In genomic region chr16:50833929-50834328, GRCh38 we compare ENCODE assay signal across 14 cellular contexts.
DNase-seq lines count a peak whose midpoint lies in the region; ATAC-seq and TF ChIP-seq lines count a peak whose summit lies in the region.
"Had no signal": no experiment of that assay in that cellular context is flagged by ENCODE, and none has a peak within 500 bp of the region (broad histone marks: within the 10 kb centered on the region; RNA-seq: fewer than 3 reads in every experiment).

No MANE protein-coding gene starts in this region.

- peaks cover 12 to 32% (median 22%) of the 10 kb centered on the region in 5 donors for H3K27me3 Mint-ChIP-seq in naive thymus-derived CD8-positive, alpha-beta T cell

- H3F3A ChIP-seq in PC-3 (ENCODE audit: low read length, unreplicated experiment) = no peaks in the 10 kb centered on the region

- no peak overlapping the region for H3K9ac ChIP-seq in PC-3 (ENCODE audit: low read length)
- H3K9ac ChIP-seq: GM23248 had no signal

- H3K9me3 Mint-ChIP-seq in naive thymus-derived CD8-positive, alpha-beta T cell = peaks cover 0 to 5% (median 0%) of the 10 kb centered on the region in 9 donors

- H3K4me1 Mint-ChIP-seq in naive thymus-derived CD8-positive, alpha-beta T cell = peaks cover 0 to 4% (median 0%) of the 10 kb centered on the region in 4 donors

- no peaks in the 10 kb centered on the region for H4K20me1 ChIP-seq in PC-3 (ENCODE audit: low read length)

- H3K4me3 ChIP-seq in dorsolateral prefrontal cortex = no peak overlapping the region
- H3K4me3 ChIP-seq in PC-3 (ENCODE audit: low read length) = no peak overlapping the region
- H3K4me3 ChIP-seq: GM23248 had no signal

- BruUV-seq in PC-3 (replicated peaks; lab: Mats Ljungman, UMichigan) = no TSS peak

- no peak for TF ChIP-seq CTCF in dorsolateral prefrontal cortex (IDR thresholded peaks at IDR 0.05 in 54 of 56, conservative IDR thresholded peaks at IDR 0.05 in 2 of 56; ENCODE audit: low read depth in 1 of 56, partially characterized antibody in 56 of 56)
- no peak for TF ChIP-seq CTCF in PC-3 (conservative IDR thresholded peaks at IDR 0.05; ENCODE audit: low read depth, low read length)

- H3K27me3 ChIP-seq in dorsolateral prefrontal cortex = no peaks in the 10 kb centered on the region
- H3K27me3 ChIP-seq in layer of hippocampus (ENCODE audit: control insufficient read depth, insufficient read depth, low read length) = no peaks in the 10 kb centered on the region
- peaks cover 15% of the 10 kb centered on the region; the same call in 1 of the 2 replicates for H3K27me3 ChIP-seq in PC-3 (ENCODE audit: low read length)
- H3K27me3 ChIP-seq: BE2C had no signal

- no peak overlapping the region for H2AFZ ChIP-seq in PC-3 (ENCODE audit: low read length)
- H2AFZ ChIP-seq: GM23248 had no signal

- no peak overlapping the region for H3K4me3 Mint-ChIP-seq in naive thymus-derived CD8-positive, alpha-beta T cell
- H3K4me3 Mint-ChIP-seq: CD4-positive, alpha-beta memory T cell had no signal

- intact Hi-C loops in dorsolateral prefrontal cortex (cut with DNase I) = no loop called here
- intact Hi-C loops in PC-3 (cut with micrococcal nuclease) = no loop called here

- POLR2A ChIA-PET in PC-3 (lab: Charles Lee; ENCODE audit: unreplicated experiment) = no interaction called here
- POLR2A ChIA-PET in naive thymus-derived CD8-positive, alpha-beta T cell (lab: Charles Lee) = no interaction called here

- DNase-seq in caudate nucleus (lab: John Stamatoyannopoulos, UW) (no peak), dorsolateral prefrontal cortex (no peak), PC-3 (no peak), AML-193 (lab: John Stamatoyannopoulos, UW) (no peak)
- DNase-seq in naive thymus-derived CD8-positive, alpha-beta T cell = no peak
- DNase-seq: BE2C; CD4-positive, alpha-beta memory T cell; DMS79; GM23248; IMR-90 had no signal

- H3K79me2 ChIP-seq in PC-3 (ENCODE audit: low read length) = no peaks in the 10 kb centered on the region

- no peaks in the 10 kb centered on the region for H3K36me3 ChIP-seq in PC-3 (ENCODE audit: low read depth, low read length)
- H3K36me3 ChIP-seq: BE2C had no signal

- H3K9me2 ChIP-seq in PC-3 (replicated peaks; ENCODE audit: low read length) = no peaks in the 10 kb centered on the region

- H3K27ac ChIP-seq in caudate nucleus (ENCODE audit: low read depth, low read length) (peak overlapping the region; percentile 99), dorsolateral prefrontal cortex (peak overlapping the region; percentile 76 to 100 (median 97)), layer of hippocampus (ENCODE audit: low read depth, low read length) (peak overlapping the region; percentile 99), temporal lobe (ENCODE audit: low read depth, low read length) (peak overlapping the region; percentile 99), PC-3 (ENCODE audit: low read length) (no peak overlapping the region)
- H3K27ac ChIP-seq: C4-2B, GM23248 had no signal

- H3K36me3 Mint-ChIP-seq in naive thymus-derived CD8-positive, alpha-beta T cell = peaks cover 0 to 7% (median 0%) of the 10 kb centered on the region in 3 donors
- H3K36me3 Mint-ChIP-seq: CD4-positive, alpha-beta memory T cell had no signal

- H3K27ac Mint-ChIP-seq in naive thymus-derived CD8-positive, alpha-beta T cell = no peak overlapping the region

- H3K4me2 ChIP-seq in PC-3 (ENCODE audit: low read length) = no peak overlapping the region

- CTCF ChIA-PET in PC-3 (lab: Charles Lee) = no interaction called here

- no peaks in the 10 kb centered on the region for H3K4me1 ChIP-seq in PC-3 (ENCODE audit: insufficient read depth, low read length)
- H3K4me1 ChIP-seq: BE2C had no signal

- ATAC-seq in PC-3 = no peak
- no peak for ATAC-seq in naive thymus-derived CD8-positive, alpha-beta T cell
- ATAC-seq in GM19328 (IDR thresholded peaks at IDR 0.05; ENCODE audit: unreplicated experiment) = no peak

- H3K9me3 ChIP-seq in PC-3 (ENCODE audit: low read length) = no peaks in the 10 kb centered on the region
- H3K9me3 ChIP-seq: BE2C had no signal
